ENCODE assay signal across 39 cellular contexts in the genomic region with DNA sequence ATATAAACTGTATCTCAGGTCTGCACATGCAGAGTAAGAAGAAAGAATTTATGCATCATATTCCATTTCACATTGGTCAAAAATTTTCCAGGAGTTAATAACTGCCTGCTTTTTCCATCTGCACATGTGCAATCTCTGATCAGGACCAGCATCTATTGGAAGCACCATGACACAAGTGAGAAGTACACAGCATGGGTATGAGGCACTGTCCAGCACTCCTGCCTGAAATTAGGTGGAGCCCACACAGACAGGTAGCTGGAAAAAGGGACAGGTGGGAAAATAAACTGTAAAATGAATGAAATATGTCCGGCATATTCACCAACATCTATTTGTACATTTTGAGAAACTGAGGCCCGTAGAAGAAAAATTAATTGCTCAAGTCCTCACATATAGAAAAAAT.
"Had no signal": no experiment of that assay in that cellular context is flagged by ENCODE, and none has a peak within 500 bp of the region (broad histone marks: within the 10 kb centered on the region; RNA-seq: fewer than 3 reads in every experiment).

No MANE protein-coding gene starts in this region.

- H3K36me3 ChIP-seq: adrenal gland, ascending aorta, brain microvascular endothelial cell, breast epithelium, cardiac muscle cell had no signal

- H3K36me3 Mint-ChIP-seq: activated naive CD4-positive, alpha-beta T cell treated with anti-CD3 and anti-CD28 coated beads, Interleukin-2, amount 10 ng/mL, durations not matched to agents 7 days and 5 days; activated naive CD4-positive, alpha-beta T cell treated with anti-CD3 and anti-CD28 coated beads, Interleukin-2, amount 50 U/mL, for 24 hours; activated naive CD4-positive, alpha-beta T cell treated with anti-CD3 and anti-CD28 coated beads, Interleukin-2, amount 50 U/mL, for 72 hours; activated naive CD8-positive, alpha-beta T cell; activated naive CD8-positive, alpha-beta T cell treated with anti-CD3 and anti-CD28 coated beads for 36 hours; activated naive CD8-positive, alpha-beta T cell treated with anti-CD3 and anti-CD28 coated beads, Interleukin-2, amount 10 ng/mL, durations not matched to agents 7 days and 5 days; brain had no signal

- H3K4me1 Mint-ChIP-seq: activated naive CD4-positive, alpha-beta T cell treated with anti-CD3 and anti-CD28 coated beads, Interleukin-2, amount 10 ng/mL, durations not matched to agents 7 days and 5 days; activated naive CD4-positive, alpha-beta T cell treated with anti-CD3 and anti-CD28 coated beads, Interleukin-2, amount 50 U/mL, for 24 hours; activated naive CD8-positive, alpha-beta T cell treated with anti-CD3 and anti-CD28 coated beads for 36 hours; activated naive CD8-positive, alpha-beta T cell treated with anti-CD3 and anti-CD28 coated beads, Interleukin-2, amount 10 ng/mL, durations not matched to agents 7 days and 5 days; activated naive CD8-positive, alpha-beta T cell treated with anti-CD3 and anti-CD28 coated beads, Interleukin-2, amount 50 U/mL, for 24 hours; activated T-helper 17 cell treated with anti-CD3 and anti-CD28 coated beads, Interleukin-2, amount 50 U/mL, for 72 hours; central memory CD8-positive, alpha-beta T cell had no signal

- ATAC-seq: activated naive CD4-positive, alpha-beta T cell treated with anti-CD3 and anti-CD28 coated beads, Interleukin-2, amount 50 U/mL, for 72 hours; activated naive CD8-positive, alpha-beta T cell treated with anti-CD3 and anti-CD28 coated beads, Interleukin-2, amount 50 U/mL, for 24 hours; activated T-cell treated with anti-CD3 and anti-CD28 coated beads, Interleukin-2, amount 50 U/mL, for 4 hours; activated T-cell treated with anti-CD3 and anti-CD28 coated beads, Interleukin-2, amount 50 U/mL, for 72 hours; activated T-helper 17 cell treated with anti-CD3 and anti-CD28 coated beads, Interleukin-2, amount 50 U/mL, for 72 hours; body of pancreas had no signal

- H3K4me3 ChIP-seq: adrenal gland, ascending aorta, body of pancreas, breast epithelium, cardiac muscle cell had no signal

- H3K4me3 Mint-ChIP-seq: activated naive CD4-positive, alpha-beta T cell treated with anti-CD3 and anti-CD28 coated beads for 36 hours; activated naive CD4-positive, alpha-beta T cell treated with anti-CD3 and anti-CD28 coated beads, Interleukin-2, amount 10 ng/mL, durations not matched to agents 7 days and 5 days; activated naive CD4-positive, alpha-beta T cell treated with anti-CD3 and anti-CD28 coated beads, Interleukin-2, amount 50 U/mL, for 24 hours; activated naive CD8-positive, alpha-beta T cell; activated naive CD8-positive, alpha-beta T cell treated with anti-CD3 and anti-CD28 coated beads for 36 hours; activated naive CD8-positive, alpha-beta T cell treated with anti-CD3 and anti-CD28 coated beads, Interleukin-2, amount 10 ng/mL, durations not matched to agents 7 days and 5 days; activated naive CD8-positive, alpha-beta T cell treated with anti-CD3 and anti-CD28 coated beads, Interleukin-2, amount 50 U/mL, for 24 hours; activated T-cell treated with anti-CD3 and anti-CD28 coated beads, Interleukin-2, amount 50 U/mL, for 24 hours; activated T-cell treated with anti-CD3 and anti-CD28 coated beads, Interleukin-2, amount 50 U/mL, for 4 hours; activated T-cell treated with anti-CD3 and anti-CD28 coated beads, Interleukin-2, amount 50 U/mL, for 72 hours; activated T-helper 17 cell treated with anti-CD3 and anti-CD28 coated beads, Interleukin-2, amount 50 U/mL, for 72 hours; brain; central memory CD8-positive, alpha-beta T cell had no signal

- H3K27ac Mint-ChIP-seq: activated naive CD4-positive, alpha-beta T cell treated with anti-CD3 and anti-CD28 coated beads for 36 hours; activated naive CD4-positive, alpha-beta T cell treated with anti-CD3 and anti-CD28 coated beads, Interleukin-2, amount 10 ng/mL, durations not matched to agents 7 days and 5 days; activated naive CD4-positive, alpha-beta T cell treated with anti-CD3 and anti-CD28 coated beads, Interleukin-2, amount 50 U/mL, for 24 hours; activated naive CD4-positive, alpha-beta T cell treated with anti-CD3 and anti-CD28 coated beads, Interleukin-2, amount 50 U/mL, for 72 hours; activated naive CD8-positive, alpha-beta T cell; activated naive CD8-positive, alpha-beta T cell treated with anti-CD3 and anti-CD28 coated beads for 36 hours; activated naive CD8-positive, alpha-beta T cell treated with anti-CD3 and anti-CD28 coated beads, Interleukin-2, amount 10 ng/mL, durations not matched to agents 7 days and 5 days; activated naive CD8-positive, alpha-beta T cell treated with anti-CD3 and anti-CD28 coated beads, Interleukin-2, amount 50 U/mL, for 24 hours; activated T-cell treated with anti-CD3 and anti-CD28 coated beads, Interleukin-2, amount 50 U/mL, for 24 hours; activated T-cell treated with anti-CD3 and anti-CD28 coated beads, Interleukin-2, amount 50 U/mL, for 72 hours; activated T-helper 17 cell treated with anti-CD3 and anti-CD28 coated beads, Interleukin-2, amount 50 U/mL, for 72 hours; activated T-helper 2 cell treated with anti-CD3 and anti-CD28 coated beads, Interferon-gamma antibody, Interleukin-2, Interleukin-4, amounts not matched to agents 10 μg/mL and 5 μg/mL and 100 μg/mL, durations not matched to agents 14 hours and 24 hours and 36 hours; brain had no signal

- H3K4me1 ChIP-seq: adrenal gland, ascending aorta, body of pancreas, breast epithelium had no signal

- H3K9me3 ChIP-seq: adrenal gland, ascending aorta, body of pancreas, breast epithelium had no signal

- H3K27ac ChIP-seq: adrenal gland, ascending aorta, body of pancreas, brain microvascular endothelial cell, breast epithelium, cardiac muscle cell had no signal

- H3K27me3 ChIP-seq: adrenal gland, ascending aorta, body of pancreas, brain microvascular endothelial cell, breast epithelium, cardiac muscle cell had no signal

- H3K27me3 Mint-ChIP-seq: activated naive CD4-positive, alpha-beta T cell treated with anti-CD3 and anti-CD28 coated beads, Interleukin-2, amount 10 ng/mL, durations not matched to agents 7 days and 5 days; activated naive CD4-positive, alpha-beta T cell treated with anti-CD3 and anti-CD28 coated beads, Interleukin-2, amount 50 U/mL, for 24 hours; activated naive CD8-positive, alpha-beta T cell; activated naive CD8-positive, alpha-beta T cell treated with anti-CD3 and anti-CD28 coated beads for 36 hours; activated naive CD8-positive, alpha-beta T cell treated with anti-CD3 and anti-CD28 coated beads, Interleukin-2, amount 10 ng/mL, durations not matched to agents 7 days and 5 days; activated naive CD8-positive, alpha-beta T cell treated with anti-CD3 and anti-CD28 coated beads, Interleukin-2, amount 50 U/mL, for 24 hours; activated T-cell treated with anti-CD3 and anti-CD28 coated beads, Interleukin-2, amount 50 U/mL, for 24 hours; activated T-helper 17 cell treated with anti-CD3 and anti-CD28 coated beads, Interleukin-2, amount 50 U/mL, for 72 hours; central memory CD8-positive, alpha-beta T cell had no signal

- FAIRE-seq: astrocyte, bronchial epithelial cell had no signal

- DNase-seq: activated effector memory CD4-positive, alpha-beta T cell treated with anti-CD3 and anti-CD28 coated beads, Interleukin-2, amount 50 U/mL, for 16 hours; activated effector memory CD4-positive, alpha-beta T cell treated with Interleukin-2 at 50 U/mL for 16 hours; activated gamma-delta T cell; activated gamma-delta T cell treated with Interleukin-2 at 50 U/mL for 16 hours; activated naive CD4-positive, alpha-beta T cell; activated naive CD4-positive, alpha-beta T cell treated with anti-CD3 and anti-CD28 coated beads for 36 hours; activated naive CD4-positive, alpha-beta T cell treated with anti-CD3 and anti-CD28 coated beads, Interleukin-2, amount 10 ng/mL, durations not matched to agents 7 days and 5 days; activated naive CD4-positive, alpha-beta T cell treated with anti-CD3 and anti-CD28 coated beads, Interleukin-2, amount 50 U/mL, for 16 hours; activated naive CD4-positive, alpha-beta T cell treated with Interleukin-2 at 50 U/mL for 16 hours; activated naive CD8-positive, alpha-beta T cell treated with anti-CD3 and anti-CD28 coated beads for 36 hours; activated naive CD8-positive, alpha-beta T cell treated with anti-CD3 and anti-CD28 coated beads, Interleukin-2, amount 10 ng/mL, durations not matched to agents 7 days and 5 days; activated naive CD8-positive, alpha-beta T cell treated with anti-CD3 and anti-CD28 coated beads, Interleukin-2, amount 50 U/mL, for 24 hours; activated T-cell treated with anti-CD3 and anti-CD28 coated beads, Interleukin-2, amount 50 U/mL, for 1 hour; activated T-cell treated with anti-CD3 and anti-CD28 coated beads, Interleukin-2, amount 50 U/mL, for 24 hours; activated T-cell treated with anti-CD3 and anti-CD28 coated beads, Interleukin-2, amount 50 U/mL, for 4 hours; activated T-cell treated with anti-CD3 and anti-CD28 coated beads, Interleukin-2, amount 50 U/mL, for 48 hours; activated T-cell treated with anti-CD3 and anti-CD28 coated beads, Interleukin-2, amount 50 U/mL, for 72 hours; adrenal gland; amniotic stem cell; amygdala; anterior cingulate cortex; aorta; body of pancreas; brain microvascular endothelial cell; caudate nucleus; central memory CD4-positive, alpha-beta T cell; cerebellar nuclear complex had no signal
